9 cellular contexts compared by ENCODE assay signal in the genomic region with DNA sequence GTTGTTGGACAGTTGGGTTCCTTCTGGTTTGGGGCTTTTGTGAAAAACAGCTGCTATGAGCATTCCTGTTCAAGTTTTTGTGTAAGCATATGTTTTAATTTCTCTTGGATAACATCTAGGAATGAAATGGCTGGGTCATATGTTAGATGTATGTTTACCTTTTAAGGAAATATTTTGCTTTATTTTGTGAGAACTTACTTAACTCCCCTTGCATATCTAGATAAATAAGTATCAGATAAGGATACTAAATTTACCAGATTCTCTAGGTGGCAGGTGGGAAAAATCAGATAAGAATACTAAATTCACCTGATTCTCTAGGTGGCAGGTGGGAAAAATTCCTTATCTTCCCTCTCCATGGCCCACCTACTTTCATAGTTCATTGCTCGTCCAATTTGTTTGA. TPM values are rescaled to one million over a fixed set of nuclear protein-coding genes. Genes with fewer than 3 reads are reported as not detected.
DNase-seq lines count a peak whose midpoint lies in the region; ATAC-seq, FAIRE-seq and TF ChIP-seq lines count a peak whose summit lies in the region.
"Had no signal": no experiment of that assay in that cellular context is flagged by ENCODE, and none has a peak within 500 bp of the region (broad histone marks: within the 10 kb centered on the region; RNA-seq: fewer than 3 reads in every experiment).

No MANE protein-coding gene starts in this region.

- H2AFZ ChIP-seq in keratinocyte (ENCODE audit: control insufficient read depth, low read length): peak overlapping the region; percentile 99

- no peaks in the 10 kb centered on the region for H3K36me3 Mint-ChIP-seq in activated CD4-positive, alpha-beta T cell treated with anti-CD3 and anti-CD28 coated beads, Interleukin-2, amount 10 ng/mL, durations not matched to agents 7 days and 5 days (ENCODE audit: low read depth)
- H3K36me3 Mint-ChIP-seq in activated CD4-positive, alpha-beta memory T cell treated with anti-CD3 and anti-CD28 coated beads for 36 hours: no peaks in the 10 kb centered on the region

- no peak overlapping the region for H3K27ac Mint-ChIP-seq in activated CD4-positive, alpha-beta T cell treated with anti-CD3 and anti-CD28 coated beads, Interleukin-2, amount 10 ng/mL, durations not matched to agents 7 days and 5 days
- H3K27ac Mint-ChIP-seq in activated CD4-positive, alpha-beta memory T cell treated with anti-CD3 and anti-CD28 coated beads for 36 hours: no peak overlapping the region
- no peak overlapping the region for H3K27ac Mint-ChIP-seq in stimulated activated naive CD8-positive, alpha-beta T cell treated with anti-CD3 and anti-CD28 coated beads, Interleukin-15, amount 100 ng/mL, for 72 hours

- H3K4me3 ChIP-seq in keratinocyte (ENCODE audit: control insufficient read depth in 2 of 3, extremely low read depth in 1 of 3, insufficient read depth in 2 of 3, low read depth in 1 of 3, low read length in 3 of 3) (peak overlapping the region in 1 of 3 experiments; percentile 85), brain microvascular endothelial cell (ENCODE audit: low read depth, low read length) (no peak overlapping the region)

- no peaks in the 10 kb centered on the region for H4K20me1 ChIP-seq in keratinocyte (ENCODE audit: control insufficient read depth, extremely low read depth, insufficient read depth, low read length)

- dilution Hi-C loops in keratinocyte (cut with MboI; ENCODE audit: extremely low pct_ligation_motif_present, low sequenced_read_pairs): no loop called here

- H3K9me3 Mint-ChIP-seq in activated CD4-positive, alpha-beta T cell treated with anti-CD3 and anti-CD28 coated beads, Interleukin-2, amount 10 ng/mL, durations not matched to agents 7 days and 5 days: no peaks in the 10 kb centered on the region
- H3K9me3 Mint-ChIP-seq in activated CD4-positive, alpha-beta memory T cell treated with anti-CD3 and anti-CD28 coated beads for 36 hours: no peaks in the 10 kb centered on the region
- H3K9me3 Mint-ChIP-seq in stimulated activated naive CD8-positive, alpha-beta T cell treated with anti-CD3 and anti-CD28 coated beads, Interleukin-15, amount 100 ng/mL, for 72 hours: no peaks in the 10 kb centered on the region

- ATAC-seq in stimulated activated naive CD8-positive, alpha-beta T cell treated with anti-CD3 and anti-CD28 coated beads, Interleukin-15, amount 100 ng/mL, for 72 hours: no peak
- ATAC-seq in GM18498 (IDR thresholded peaks at IDR 0.05; ENCODE audit: unreplicated experiment): no peak

- intact Hi-C loops in activated CD4-positive, alpha-beta memory T cell treated with anti-CD3 and anti-CD28 coated beads for 36 hours (cut with micrococcal nuclease): loop anchor here (10.0 kb wide), 1 partner anchor 1380 kb away; a partner anchor contains a TSS

- H3K4me1 ChIP-seq in keratinocyte (ENCODE audit: control insufficient read depth, extremely low read depth, insufficient read depth, low read length): peaks cover 21% of the 10 kb centered on the region

- H3K4me1 Mint-ChIP-seq in activated CD4-positive, alpha-beta T cell treated with anti-CD3 and anti-CD28 coated beads, Interleukin-2, amount 10 ng/mL, durations not matched to agents 7 days and 5 days: peaks cover 21% of the 10 kb centered on the region
- H3K4me1 Mint-ChIP-seq in activated CD4-positive, alpha-beta memory T cell treated with anti-CD3 and anti-CD28 coated beads for 36 hours (ENCODE audit: low read depth): peaks cover 10% of the 10 kb centered on the region
- peaks cover 13% of the 10 kb centered on the region for H3K4me1 Mint-ChIP-seq in stimulated activated naive CD8-positive, alpha-beta T cell treated with anti-CD3 and anti-CD28 coated beads, Interleukin-15, amount 100 ng/mL, for 72 hours

- peaks cover 7% of the 10 kb centered on the region for H3K79me2 ChIP-seq in keratinocyte (ENCODE audit: control insufficient read depth, insufficient read depth, low read length)

- peak overlapping the region; percentile 96 for H3K4me3 Mint-ChIP-seq in activated CD4-positive, alpha-beta T cell treated with anti-CD3 and anti-CD28 coated beads, Interleukin-2, amount 10 ng/mL, durations not matched to agents 7 days and 5 days
- peak overlapping the region; percentile 89 for H3K4me3 Mint-ChIP-seq in activated CD4-positive, alpha-beta memory T cell treated with anti-CD3 and anti-CD28 coated beads for 36 hours
- peak overlapping the region; percentile 96 to 98 for H3K4me3 Mint-ChIP-seq in stimulated activated naive CD8-positive, alpha-beta T cell treated with anti-CD3 and anti-CD28 coated beads, Interleukin-15, amount 100 ng/mL, for 72 hours

- H3K27me3 Mint-ChIP-seq in activated CD4-positive, alpha-beta T cell treated with anti-CD3 and anti-CD28 coated beads, Interleukin-2, amount 10 ng/mL, durations not matched to agents 7 days and 5 days: peaks cover 9% of the 10 kb centered on the region
- peaks cover 3% of the 10 kb centered on the region for H3K27me3 Mint-ChIP-seq in activated CD4-positive, alpha-beta memory T cell treated with anti-CD3 and anti-CD28 coated beads for 36 hours
- peaks cover 4% of the 10 kb centered on the region for H3K27me3 Mint-ChIP-seq in stimulated activated naive CD8-positive, alpha-beta T cell treated with anti-CD3 and anti-CD28 coated beads, Interleukin-15, amount 100 ng/mL, for 72 hours

- in situ Hi-C loops in brain microvascular endothelial cell (cut with HindIII; ENCODE audit: low pct_ligation_motif_present, low sequenced_read_pairs): loop anchor here (25.0 kb wide), 1 partner anchor 417 kb away; a partner anchor contains a TSS

- H3K27me3 ChIP-seq in keratinocyte (ENCODE audit: control insufficient read depth, extremely low read depth, insufficient read depth, low read length) (no peaks in the 10 kb centered on the region), brain microvascular endothelial cell (replicated peaks) (no peaks in the 10 kb centered on the region)

- TF ChIP-seq CTCF in keratinocyte (optimal IDR thresholded peaks at IDR 0.05 in 1 of 3, IDR thresholded peaks at IDR 0.05 in 1 of 3, conservative IDR thresholded peaks at IDR 0.05 in 1 of 3; ENCODE audit: extremely low read depth in 1 of 3, insufficient read depth in 2 of 3, low read length in 3 of 3): no peak
- no peak for TF ChIP-seq CTCF in RWPE1 (conservative IDR thresholded peaks at IDR 0.05; ENCODE audit: low read depth)
- no peak for TF ChIP-seq CTCF in brain microvascular endothelial cell (IDR thresholded peaks at IDR 0.05; ENCODE audit: low read depth, low read length, missing control alignments)

- POLR2A ChIA-PET in activated CD4-positive, alpha-beta T cell treated with anti-CD3 and anti-CD28 coated beads, Interleukin-2, amount 10 ng/mL, durations not matched to agents 7 days and 5 days (lab: Charles Lee): no interaction called here
- POLR2A ChIA-PET in activated CD4-positive, alpha-beta memory T cell treated with anti-CD3 and anti-CD28 coated beads for 36 hours (lab: Charles Lee): no interaction called here
- POLR2A ChIA-PET in RWPE1 (lab: Yijun Ruan, JAX; ENCODE audit: low non-redundant PET): no interaction called here

- no peaks in the 10 kb centered on the region for H3K9me1 ChIP-seq in keratinocyte (ENCODE audit: control insufficient read depth, extremely low read depth, insufficient read depth, low read length)

- H3K27ac ChIP-seq in keratinocyte (ENCODE audit: control insufficient read depth, insufficient read depth, low read length) (peak overlapping the region; percentile 80), RWPE1 (no peak overlapping the region), brain microvascular endothelial cell (no peak overlapping the region)

- H3K9me3 ChIP-seq in keratinocyte (ENCODE audit: control insufficient read depth, low read depth, low read length): no peaks in the 10 kb centered on the region

- no peak for FAIRE-seq in keratinocyte (lab: Jason Lieb, UNC)

- H3K36me3 ChIP-seq in keratinocyte (ENCODE audit: control insufficient read depth in 2 of 2, extremely low read depth in 1 of 2, insufficient read depth in 2 of 2, low read length in 2 of 2) (no peaks in the 10 kb centered on the region), brain microvascular endothelial cell (replicated peaks) (no peaks in the 10 kb centered on the region)

- no peak overlapping the region for H3K9ac ChIP-seq in keratinocyte (ENCODE audit: control insufficient read depth, extremely low read depth, insufficient read depth, low read length)

- CTCF ChIA-PET in activated CD4-positive, alpha-beta T cell treated with anti-CD3 and anti-CD28 coated beads, Interleukin-2, amount 10 ng/mL, durations not matched to agents 7 days and 5 days (lab: Charles Lee): no interaction called here
- CTCF ChIA-PET in activated CD4-positive, alpha-beta memory T cell treated with anti-CD3 and anti-CD28 coated beads for 36 hours (lab: Charles Lee): no interaction called here
- CTCF ChIA-PET in RWPE1 (lab: Yijun Ruan, JAX): no interaction called here

- DNase-seq in activated CD4-positive, alpha-beta T cell treated with anti-CD3 and anti-CD28 coated beads, Interleukin-2, amount 10 ng/mL, durations not matched to agents 7 days and 5 days: no peak
- DNase-seq in activated CD4-positive, alpha-beta T cell treated with anti-CD3 and anti-CD28 coated beads for 48 hours: no peak
- DNase-seq in activated CD4-positive, alpha-beta memory T cell treated with anti-CD3 and anti-CD28 coated beads for 36 hours: no peak
- DNase-seq in keratinocyte (ENCODE audit: low read depth, low spot score) (no peak), RWPE1 (ENCODE audit: low spot score) (no peak), brain microvascular endothelial cell (no peak)
- DNase-seq in stimulated activated naive CD8-positive, alpha-beta T cell treated with anti-CD3 and anti-CD28 coated beads, Interleukin-15, amount 100 ng/mL, for 72 hours: no peak
- DNase-seq: NCI-H1092 had no signal

- peak overlapping the region; percentile 95 for H3K4me2 ChIP-seq in keratinocyte (ENCODE audit: control insufficient read depth, extremely low read depth, insufficient read depth, low read depth, low read length)

RNA-seq across cellular contexts. Expression of a gene that starts 1.1 kb away (rescaled TPM):
- total RNA-seq in activated CD4-positive, alpha-beta T cell treated with anti-CD3 and anti-CD28 coated beads, Interleukin-2, amount 10 ng/mL, durations not matched to agents 7 days and 5 days: 1 to 10 TPM; 2.1 to 2.6 TPM
- 1 to 10 TPM; 4.5 to 5.7 TPM for total RNA-seq in activated CD4-positive, alpha-beta memory T cell treated with anti-CD3 and anti-CD28 coated beads for 36 hours
- polyA plus RNA-seq in keratinocyte: 6.0 to 13.9 TPM (median 10.3 TPM) in 3 replicates
- polyA plus RNA-seq in keratinocyte (2011; ENCODE audit: low read depth): 5.8 TPM
- 4.8 and 11.9 TPM in 2 replicates for polyA plus RNA-seq in keratinocyte (2011; cell fraction: cytosol; rRNA removed)
- 6.0 and 8.0 TPM in 2 replicates for polyA plus RNA-seq in keratinocyte (2011; cell fraction: nucleus; rRNA removed)
- polyA plus RNA-seq in keratinocyte (2012; ENCODE audit: low replicate concordance): 2.7 and 9.3 TPM in 2 replicates
- 2.2 to 12.7 TPM (median 3.9 TPM) in 3 replicates for polyA minus RNA-seq in keratinocyte
- 6.1 TPM for polyA minus RNA-seq in keratinocyte (2011; cell fraction: cytosol; rRNA and poly(A)+ RNA removed)
- polyA minus RNA-seq in keratinocyte (2011; cell fraction: nucleus; rRNA and poly(A)+ RNA removed): 3.2 and 12.5 TPM in 2 replicates

RNA-seq across cellular contexts. Expression of a gene that starts 16.6 kb away (rescaled TPM):
- total RNA-seq in activated CD4-positive, alpha-beta T cell treated with anti-CD3 and anti-CD28 coated beads, Interleukin-2, amount 10 ng/mL, durations not matched to agents 7 days and 5 days: 10 to 100 TPM; 31.5 to 31.8 TPM
- 10 to 100 TPM; 41.6 to 42.3 TPM for total RNA-seq in activated CD4-positive, alpha-beta memory T cell treated with anti-CD3 and anti-CD28 coated beads for 36 hours
- 14.2 to 30.8 TPM (median 20.0 TPM) in 3 replicates for polyA plus RNA-seq in keratinocyte
- 7.0 TPM for polyA plus RNA-seq in keratinocyte (2011; ENCODE audit: low read depth)
- 5.3 and 11.4 TPM in 2 replicates for polyA plus RNA-seq in keratinocyte (2011; cell fraction: cytosol; rRNA removed)
- 36.4 and 58.0 TPM in 2 replicates for polyA plus RNA-seq in keratinocyte (2011; cell fraction: nucleus; rRNA removed)
- polyA plus RNA-seq in keratinocyte (2012; ENCODE audit: low replicate concordance): 9.9 and 18.1 TPM in 2 replicates
- 10.0 to 51.3 TPM (median 29.6 TPM) in 3 replicates for polyA minus RNA-seq in keratinocyte
- polyA minus RNA-seq in keratinocyte (2011; cell fraction: cytosol; rRNA and poly(A)+ RNA removed): 16.7 TPM
- polyA minus RNA-seq in keratinocyte (2011; cell fraction: nucleus; rRNA and poly(A)+ RNA removed): 47.1 and 89.4 TPM in 2 replicates
